ENCODE assay signal across 1 cellular context in genomic region chr2:96554293-96555145, GRCh38.
A peak's percentile ranks its signal among the peaks of the same experiment; 100 is the strongest.
TF ChIP-seq lines count a peak whose summit lies in the region.

No MANE protein-coding gene starts in this region.

TF ChIP-seq in HepG2, 621 proteins besides CTCF, POLR2A, EP300 and RAD21 (continues in another document):
- TF ChIP-seq ZNF784 (CRISPR knock-in tag; IDR thresholded peaks at IDR 0.05; ENCODE audit: borderline replicate concordance) (no peak), ZNF451 (CRISPR knock-in tag; IDR thresholded peaks at IDR 0.05) (no peak), RCOR2 (CRISPR knock-in tag; IDR thresholded peaks at IDR 0.05) (no peak), PAF1 (CRISPR knock-in tag; IDR thresholded peaks at IDR 0.05) (no peak), KAT8 (CRISPR knock-in tag; IDR thresholded peaks at IDR 0.05) (0 out of 2 replicates have a peak, but pooled peaks have one; percentile 36), ZNF343 (CRISPR knock-in tag; IDR thresholded peaks at IDR 0.05) (no peak), ZNF124 (CRISPR knock-in tag; IDR thresholded peaks at IDR 0.05) (no peak), ZNF597 (CRISPR knock-in tag; IDR thresholded peaks at IDR 0.05) (no peak), TRIM22 (IDR thresholded peaks at IDR 0.05) (no peak), NRL (CRISPR knock-in tag; IDR thresholded peaks at IDR 0.05; ENCODE audit: borderline replicate concordance) (no peak; the same call in 1 of the 2 replicates), YY1 (IDR thresholded peaks at IDR 0.05; ENCODE audit: insufficient read depth, insufficient replicate concordance, low read depth, low read length) (peak; percentile 46), ZSCAN20 (CRISPR knock-in tag; IDR thresholded peaks at IDR 0.05; ENCODE audit: borderline replicate concordance) (no peak), MXI1 (IDR thresholded peaks at IDR 0.05; ENCODE audit: borderline replicate concordance, low read depth, low read length) (peak; percentile 48; the same call in 1 of the 3 replicates), RARA (CRISPR knock-in tag; IDR thresholded peaks at IDR 0.05) (no peak), ZNF564 (CRISPR knock-in tag; IDR thresholded peaks at IDR 0.05) (no peak), ZNF75D (CRISPR knock-in tag; IDR thresholded peaks at IDR 0.05; ENCODE audit: borderline replicate concordance) (no peak), ZNF772 (CRISPR knock-in tag; IDR thresholded peaks at IDR 0.05) (no peak), ZC3H13 (CRISPR knock-in tag; IDR thresholded peaks at IDR 0.05) (0 out of 2 replicates have a peak, but pooled peaks have one; percentile 29), ZNF883 (CRISPR knock-in tag; IDR thresholded peaks at IDR 0.05; ENCODE audit: not compliant biosample characterization) (no peak), TAF15 (IDR thresholded peaks at IDR 0.05; ENCODE audit: low read depth, low read length, poor library complexity, severe bottlenecking) (no peak), ZBTB7B (CRISPR knock-in tag; IDR thresholded peaks at IDR 0.05) (peak; percentile 78), ARNTL (CRISPR knock-in tag; IDR thresholded peaks at IDR 0.05) (0 out of 2 replicates have a peak, but pooled peaks have one; percentile 40), ZNF543 (CRISPR knock-in tag; IDR thresholded peaks at IDR 0.05) (peak; percentile 49; the same call in 1 of the 2 replicates), HMGXB4 (CRISPR knock-in tag; IDR thresholded peaks at IDR 0.05; ENCODE audit: borderline replicate concordance in 1 of 2, low read depth in 1 of 2) (peak; percentile 80 to 82), ZNF550 (CRISPR knock-in tag; IDR thresholded peaks at IDR 0.05; ENCODE audit: borderline replicate concordance) (no peak; the same call in 1 of the 2 replicates), ELF4 (CRISPR knock-in tag; IDR thresholded peaks at IDR 0.05; ENCODE audit: borderline replicate concordance) (no peak), ZNF234 (CRISPR knock-in tag; conservative IDR thresholded peaks at IDR 0.05) (no peak), CREB1 (IDR thresholded peaks at IDR 0.05) (no peak), CREB1 (CRISPR knock-in tag; IDR thresholded peaks at IDR 0.05) (no peak), FOSL2 (CRISPR knock-in tag; IDR thresholded peaks at IDR 0.05) (peak; percentile 47), ELK4 (CRISPR knock-in tag; IDR thresholded peaks at IDR 0.05; ENCODE audit: borderline replicate concordance) (no peak), MIER3 (CRISPR knock-in tag; IDR thresholded peaks at IDR 0.05; ENCODE audit: borderline replicate concordance) (no peak), MAFF (IDR thresholded peaks at IDR 0.05; ENCODE audit: low read depth, low read length) (no peak), FOXA1 (IDR thresholded peaks at IDR 0.05) (no peak), FOXA1 (CRISPR knock-in tag; IDR thresholded peaks at IDR 0.05) (no peak), KDM5A (IDR thresholded peaks at IDR 0.05; ENCODE audit: borderline replicate concordance, low read length) (no peak), KDM6A (CRISPR knock-in tag; IDR thresholded peaks at IDR 0.05; ENCODE audit: low read depth) (no peak), ZBTB21 (CRISPR knock-in tag; IDR thresholded peaks at IDR 0.05) (no peak), ZNF264 (CRISPR knock-in tag; IDR thresholded peaks at IDR 0.05) (no peak), ZNF20 (CRISPR knock-in tag; IDR thresholded peaks at IDR 0.05) (no peak), KLF13 (CRISPR knock-in tag; IDR thresholded peaks at IDR 0.05) (0 out of 2 replicates have a peak, but pooled peaks have one; percentile 22), ZFP41 (CRISPR knock-in tag; IDR thresholded peaks at IDR 0.05; ENCODE audit: borderline replicate concordance) (no peak), REPIN1 (CRISPR knock-in tag; IDR thresholded peaks at IDR 0.05; ENCODE audit: borderline replicate concordance, low read depth) (no peak; the same call in 1 of the 2 replicates), GABPB1 (CRISPR knock-in tag; IDR thresholded peaks at IDR 0.05) (peak; percentile 85), ZNF546 (CRISPR knock-in tag; conservative IDR thresholded peaks at IDR 0.05) (no peak), ZNF589 (CRISPR knock-in tag; conservative IDR thresholded peaks at IDR 0.05) (no peak), PAWR (CRISPR knock-in tag; IDR thresholded peaks at IDR 0.05; ENCODE audit: borderline replicate concordance) (no peak), PRMT3 (CRISPR knock-in tag; IDR thresholded peaks at IDR 0.05; ENCODE audit: borderline replicate concordance, low read depth) (no peak), ZNF773 (CRISPR knock-in tag; IDR thresholded peaks at IDR 0.05; ENCODE audit: borderline replicate concordance) (no peak), ZNF30 (CRISPR knock-in tag; IDR thresholded peaks at IDR 0.05) (no peak), ZBTB38 (CRISPR knock-in tag; IDR thresholded peaks at IDR 0.05) (no peak; the same call in 1 of the 2 replicates), SNAI1 (CRISPR knock-in tag; IDR thresholded peaks at IDR 0.05; ENCODE audit: borderline replicate concordance) (no peak), MAFG (CRISPR knock-in tag; IDR thresholded peaks at IDR 0.05) (no peak), ZNF891 (CRISPR knock-in tag; IDR thresholded peaks at IDR 0.05) (peak; percentile 21; the same call in 1 of the 2 replicates), HES4 (CRISPR knock-in tag; IDR thresholded peaks at IDR 0.05; ENCODE audit: borderline replicate concordance) (peak; percentile 52; the same call in 1 of the 2 replicates), ZNF83 (CRISPR knock-in tag; IDR thresholded peaks at IDR 0.05; ENCODE audit: borderline replicate concordance) (0 out of 2 replicates have a peak, but pooled peaks have one; percentile 49), ZNF556 (CRISPR knock-in tag; IDR thresholded peaks at IDR 0.05; ENCODE audit: borderline replicate concordance) (no peak)
- TF ChIP-seq, protein P1, sequence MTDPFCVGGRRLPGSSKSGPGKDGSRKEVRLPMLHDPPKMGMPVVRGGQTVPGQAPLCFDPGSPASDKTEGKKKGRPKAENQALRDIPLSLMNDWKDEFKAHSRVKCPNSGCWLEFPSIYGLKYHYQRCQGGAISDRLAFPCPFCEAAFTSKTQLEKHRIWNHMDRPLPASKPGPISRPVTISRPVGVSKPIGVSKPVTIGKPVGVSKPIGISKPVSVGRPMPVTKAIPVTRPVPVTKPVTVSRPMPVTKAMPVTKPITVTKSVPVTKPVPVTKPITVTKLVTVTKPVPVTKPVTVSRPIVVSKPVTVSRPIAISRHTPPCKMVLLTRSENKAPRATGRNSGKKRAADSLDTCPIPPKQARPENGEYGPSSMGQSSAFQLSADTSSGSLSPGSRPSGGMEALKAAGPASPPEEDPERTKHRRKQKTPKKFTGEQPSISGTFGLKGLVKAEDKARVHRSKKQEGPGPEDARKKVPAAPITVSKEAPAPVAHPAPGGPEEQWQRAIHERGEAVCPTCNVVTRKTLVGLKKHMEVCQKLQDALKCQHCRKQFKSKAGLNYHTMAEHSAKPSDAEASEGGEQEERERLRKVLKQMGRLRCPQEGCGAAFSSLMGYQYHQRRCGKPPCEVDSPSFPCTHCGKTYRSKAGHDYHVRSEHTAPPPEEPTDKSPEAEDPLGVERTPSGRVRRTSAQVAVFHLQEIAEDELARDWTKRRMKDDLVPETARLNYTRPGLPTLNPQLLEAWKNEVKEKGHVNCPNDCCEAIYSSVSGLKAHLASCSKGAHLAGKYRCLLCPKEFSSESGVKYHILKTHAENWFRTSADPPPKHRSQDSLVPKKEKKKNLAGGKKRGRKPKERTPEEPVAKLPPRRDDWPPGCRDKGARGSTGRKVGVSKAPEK (CRISPR knock-in tag; IDR thresholded peaks at IDR 0.05; ENCODE audit: borderline replicate concordance) = no peak
- TF ChIP-seq, protein P2, sequence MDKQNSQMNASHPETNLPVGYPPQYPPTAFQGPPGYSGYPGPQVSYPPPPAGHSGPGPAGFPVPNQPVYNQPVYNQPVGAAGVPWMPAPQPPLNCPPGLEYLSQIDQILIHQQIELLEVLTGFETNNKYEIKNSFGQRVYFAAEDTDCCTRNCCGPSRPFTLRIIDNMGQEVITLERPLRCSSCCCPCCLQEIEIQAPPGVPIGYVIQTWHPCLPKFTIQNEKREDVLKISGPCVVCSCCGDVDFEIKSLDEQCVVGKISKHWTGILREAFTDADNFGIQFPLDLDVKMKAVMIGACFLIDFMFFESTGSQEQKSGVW (CRISPR knock-in tag; IDR thresholded peaks at IDR 0.05; ENCODE audit: borderline replicate concordance) = no peak
- TF ChIP-seq, protein P3, sequence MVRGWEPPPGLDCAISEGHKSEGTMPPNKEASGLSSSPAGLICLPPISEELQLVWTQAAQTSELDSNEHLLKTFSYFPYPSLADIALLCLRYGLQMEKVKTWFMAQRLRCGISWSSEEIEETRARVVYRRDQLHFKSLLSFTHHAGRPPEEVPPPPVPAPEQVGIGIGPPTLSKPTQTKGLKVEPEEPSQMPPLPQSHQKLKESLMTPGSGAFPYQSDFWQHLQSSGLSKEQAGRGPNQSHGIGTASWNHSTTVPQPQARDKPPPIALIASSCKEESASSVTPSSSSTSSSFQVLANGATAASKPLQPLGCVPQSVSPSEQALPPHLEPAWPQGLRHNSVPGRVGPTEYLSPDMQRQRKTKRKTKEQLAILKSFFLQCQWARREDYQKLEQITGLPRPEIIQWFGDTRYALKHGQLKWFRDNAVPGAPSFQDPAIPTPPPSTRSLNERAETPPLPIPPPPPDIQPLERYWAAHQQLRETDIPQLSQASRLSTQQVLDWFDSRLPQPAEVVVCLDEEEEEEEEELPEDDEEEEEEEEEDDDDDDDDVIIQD (CRISPR knock-in tag; IDR thresholded peaks at IDR 0.05; ENCODE audit: low read depth) = no peak
- TF ChIP-seq, protein P4, sequence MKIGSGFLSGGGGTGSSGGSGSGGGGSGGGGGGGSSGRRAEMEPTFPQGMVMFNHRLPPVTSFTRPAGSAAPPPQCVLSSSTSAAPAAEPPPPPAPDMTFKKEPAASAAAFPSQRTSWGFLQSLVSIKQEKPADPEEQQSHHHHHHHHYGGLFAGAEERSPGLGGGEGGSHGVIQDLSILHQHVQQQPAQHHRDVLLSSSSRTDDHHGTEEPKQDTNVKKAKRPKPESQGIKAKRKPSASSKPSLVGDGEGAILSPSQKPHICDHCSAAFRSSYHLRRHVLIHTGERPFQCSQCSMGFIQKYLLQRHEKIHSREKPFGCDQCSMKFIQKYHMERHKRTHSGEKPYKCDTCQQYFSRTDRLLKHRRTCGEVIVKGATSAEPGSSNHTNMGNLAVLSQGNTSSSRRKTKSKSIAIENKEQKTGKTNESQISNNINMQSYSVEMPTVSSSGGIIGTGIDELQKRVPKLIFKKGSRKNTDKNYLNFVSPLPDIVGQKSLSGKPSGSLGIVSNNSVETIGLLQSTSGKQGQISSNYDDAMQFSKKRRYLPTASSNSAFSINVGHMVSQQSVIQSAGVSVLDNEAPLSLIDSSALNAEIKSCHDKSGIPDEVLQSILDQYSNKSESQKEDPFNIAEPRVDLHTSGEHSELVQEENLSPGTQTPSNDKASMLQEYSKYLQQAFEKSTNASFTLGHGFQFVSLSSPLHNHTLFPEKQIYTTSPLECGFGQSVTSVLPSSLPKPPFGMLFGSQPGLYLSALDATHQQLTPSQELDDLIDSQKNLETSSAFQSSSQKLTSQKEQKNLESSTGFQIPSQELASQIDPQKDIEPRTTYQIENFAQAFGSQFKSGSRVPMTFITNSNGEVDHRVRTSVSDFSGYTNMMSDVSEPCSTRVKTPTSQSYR (CRISPR knock-in tag; IDR thresholded peaks at IDR 0.05; ENCODE audit: borderline replicate concordance) = no peak
- TF ChIP-seq, protein P5, sequence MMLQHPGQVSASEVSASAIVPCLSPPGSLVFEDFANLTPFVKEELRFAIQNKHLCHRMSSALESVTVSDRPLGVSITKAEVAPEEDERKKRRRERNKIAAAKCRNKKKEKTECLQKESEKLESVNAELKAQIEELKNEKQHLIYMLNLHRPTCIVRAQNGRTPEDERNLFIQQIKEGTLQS (CRISPR knock-in tag; IDR thresholded peaks at IDR 0.05) = 0 out of 2 replicates have a peak, but pooled peaks have one; percentile 31
